1 cellular context compared by ENCODE assay signal in genomic region chr5:15421798-15422456, GRCh38.
TF ChIP-seq lines count a peak whose summit lies in the region.

No MANE protein-coding gene starts in this region.

TF ChIP-seq in SK-N-SH, 30 proteins besides CTCF, POLR2A, EP300 and RAD21 (continued from another document):
- TF ChIP-seq REST (IDR thresholded peaks at IDR 0.05; ENCODE audit: low read depth, low read length) (no peak), FOSL2 (IDR thresholded peaks at IDR 0.05; ENCODE audit: borderline replicate concordance, low read depth) (no peak)
